In the genomic region with DNA sequence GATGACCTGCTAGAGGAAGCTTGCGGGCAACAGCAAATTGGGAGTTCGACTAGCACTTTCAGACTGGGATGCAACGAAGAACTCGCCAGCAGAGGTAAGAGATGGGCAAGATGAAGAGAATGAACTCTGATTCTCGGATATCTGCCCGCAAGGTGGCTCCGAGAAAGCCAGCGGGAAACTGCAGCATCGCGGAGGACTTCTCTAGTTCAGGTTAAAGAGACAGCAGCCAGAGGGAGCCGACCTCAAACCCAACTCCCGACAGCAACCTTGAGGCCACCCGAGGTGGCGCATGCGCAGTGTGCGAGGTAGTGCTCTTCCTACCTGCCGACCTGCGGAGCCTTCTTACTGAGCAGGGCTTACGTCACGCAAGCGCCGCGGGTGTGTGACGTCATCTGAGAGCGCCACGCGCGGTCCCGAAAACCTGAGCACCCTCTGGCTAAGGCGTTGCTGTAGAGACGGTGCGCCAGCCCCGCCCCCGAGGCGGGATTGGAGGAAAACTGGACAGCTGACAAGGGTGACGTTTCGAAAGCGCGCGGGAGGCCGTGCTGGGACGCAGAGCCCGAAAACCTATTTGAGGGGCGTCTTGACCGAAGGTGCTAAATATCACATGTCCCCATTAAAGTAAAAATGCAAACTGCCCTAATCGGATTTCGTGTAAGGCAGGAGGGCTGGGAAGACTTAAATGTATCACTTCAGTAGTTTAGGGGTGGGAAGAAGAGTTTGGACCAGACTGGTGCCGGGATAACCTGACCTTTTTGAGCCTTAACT, we compare ENCODE assay signal across 8 cellular contexts.
DNase-seq lines count a peak whose midpoint lies in the region; ATAC-seq and TF ChIP-seq lines count a peak whose summit lies in the region.

No MANE protein-coding gene starts in this region.

- H3K79me1 ChIP-seq in neuronal stem cell (ENCODE audit: low read depth, low read length) = no peaks in the 10 kb centered on the region

- peaks cover 37% of the 10 kb centered on the region for H3K27me3 Mint-ChIP-seq in activated naive CD4-positive, alpha-beta T cell treated with anti-CD3 and anti-CD28 coated beads, Interleukin-2, amount 10 ng/mL, durations not matched to agents 7 days and 5 days

- no peaks in the 10 kb centered on the region for H3K36me3 Mint-ChIP-seq in activated naive CD4-positive, alpha-beta T cell treated with anti-CD3 and anti-CD28 coated beads, Interleukin-2, amount 10 ng/mL, durations not matched to agents 7 days and 5 days

- CTCF ChIA-PET in activated naive CD4-positive, alpha-beta T cell treated with anti-CD3 and anti-CD28 coated beads, Interleukin-2, amount 10 ng/mL, durations not matched to agents 7 days and 5 days (lab: Charles Lee) = interaction anchor here (1.5 kb wide), 1 partner anchor 162 kb away, joined by 4 read pairs; no protein-coding TSS in a partner anchor

- H4K8ac ChIP-seq in neuronal stem cell (ENCODE audit: low read depth, low read length) = no peak overlapping the region

- 0 to 4% methylated on average over 1 to 19 of the region's 48 CpGs for WGBS in gastroesophageal sphincter (ENCODE audit: low coverage in 1 of 2), 2 donors
- WGBS in neuronal stem cell (ENCODE audit: extremely low coverage in 2 of 2, insufficient read length in 2 of 2, insufficient replicate concordance in 1 of 2), 2 donors = no CpG with 5 or more reads among the region's 48 CpGs

- no peak overlapping the region for H4K91ac ChIP-seq in neuronal stem cell (ENCODE audit: low read depth, low read length, poor library complexity)

- ATAC-seq in gastroesophageal sphincter = peak; percentile 98

- H3K18ac ChIP-seq in neuronal stem cell (ENCODE audit: low read length) = peak overlapping the region; percentile 66

- TF ChIP-seq CTCF in HFF-Myc (IDR thresholded peaks at IDR 0.05; ENCODE audit: low read depth, low read length, missing control alignments) = no peak
- TF ChIP-seq CTCF in gastroesophageal sphincter (IDR thresholded peaks at IDR 0.05) = peak in 3 of 4 experiments; percentile 42 to 54 (median 46)

- no peak overlapping the region for H2AK5ac ChIP-seq in neuronal stem cell (ENCODE audit: low read depth, low read length)

- TF ChIP-seq POLR2A in gastroesophageal sphincter (IDR thresholded peaks at IDR 0.05) = peak; percentile 41 to 55

- TF ChIP-seq EP300 in gastroesophageal sphincter (IDR thresholded peaks at IDR 0.05) = no peak

- no peak overlapping the region for H2BK12ac ChIP-seq in neuronal stem cell (ENCODE audit: low read length)

- H3K4me3 ChIP-seq in HFF-Myc (replicated peaks; ENCODE audit: low read depth, low read length) (peak overlapping the region; percentile 60), gastroesophageal sphincter (peak overlapping the region; percentile 45 to 57), neuronal stem cell (ENCODE audit: low read length in 2 of 2) (peak overlapping the region; percentile 57 to 75), subcutaneous abdominal adipose tissue (ENCODE audit: low read depth in 1 of 5, low read length in 5 of 5) (peak overlapping the region; percentile 75 to 94 (median 86))

- peak overlapping the region; percentile 95 for H3K4me3 Mint-ChIP-seq in activated naive CD4-positive, alpha-beta T cell treated with anti-CD3 and anti-CD28 coated beads, Interleukin-2, amount 10 ng/mL, durations not matched to agents 7 days and 5 days

- H3K9me3 ChIP-seq in gastroesophageal sphincter = no peaks in the 10 kb centered on the region
- no peaks in the 10 kb centered on the region for H3K9me3 ChIP-seq in neuronal stem cell (replicated peaks in 1 of 2; ENCODE audit: control insufficient read depth in 2 of 2, insufficient read depth in 1 of 2, low read depth in 1 of 2, low read length in 2 of 2)
- no peaks in the 10 kb centered on the region for H3K9me3 ChIP-seq in subcutaneous abdominal adipose tissue (ENCODE audit: control insufficient read depth in 5 of 5, low read length in 5 of 5)

- DNase-seq in GM04503 (ENCODE audit: low read depth) (peak; percentile 84), HFF-Myc (ENCODE audit: extremely low read depth, low read depth) (peak; percentile 98), NAMALWA (ENCODE audit: low spot score) (peak; percentile 100), SK-MEL-5 (ENCODE audit: low read depth, low spot score) (peak; percentile 97), neuronal stem cell (ENCODE audit: low spot score) (peak; percentile 99)
- peak; percentile 100 for DNase-seq in activated naive CD4-positive, alpha-beta T cell treated with anti-CD3 and anti-CD28 coated beads, Interleukin-2, amount 10 ng/mL, durations not matched to agents 7 days and 5 days

- H3K4me1 ChIP-seq in gastroesophageal sphincter = peaks cover 0 to 18% (median 9%) of the 10 kb centered on the region in 3 donors
- H3K4me1 ChIP-seq in neuronal stem cell (ENCODE audit: control insufficient read depth in 2 of 2, insufficient read depth in 1 of 2, low read depth in 1 of 2, low read length in 2 of 2) = peaks cover 0 to 8% of the 10 kb centered on the region in 2 donors
- H3K4me1 ChIP-seq in subcutaneous abdominal adipose tissue (ENCODE audit: control insufficient read depth in 5 of 5, insufficient read depth in 5 of 5, low read length in 5 of 5) = peaks cover 1 to 23% (median 18%) of the 10 kb centered on the region in 5 donors

- in situ Hi-C loops in SK-MEL-5 (cut with HindIII; ENCODE audit: low pct_unique_long_range_greater_than_20kb, low sequenced_read_pairs) = no loop called here

- H2BK15ac ChIP-seq in neuronal stem cell (ENCODE audit: low read length) = no peak overlapping the region

- H3K14ac ChIP-seq in neuronal stem cell (ENCODE audit: low read length) = no peak overlapping the region

- H3K27me3 ChIP-seq in gastroesophageal sphincter (no peaks in the 10 kb centered on the region), neuronal stem cell (ENCODE audit: control insufficient read depth in 3 of 3, insufficient read depth in 3 of 3, low read depth in 1 of 3, low read length in 3 of 3) (no peaks in the 10 kb centered on the region), subcutaneous abdominal adipose tissue (ENCODE audit: control insufficient read depth in 5 of 5, insufficient read depth in 4 of 5, low read length in 5 of 5) (no peaks in the 10 kb centered on the region)

- H3K9me3 Mint-ChIP-seq in activated naive CD4-positive, alpha-beta T cell treated with anti-CD3 and anti-CD28 coated beads, Interleukin-2, amount 10 ng/mL, durations not matched to agents 7 days and 5 days = no peaks in the 10 kb centered on the region

- H3K9ac ChIP-seq in neuronal stem cell (ENCODE audit: low read depth, low read length, poor library complexity) (peak overlapping the region; percentile 14), subcutaneous abdominal adipose tissue (ENCODE audit: low read length in 5 of 5) (peak overlapping the region; percentile 53 to 86 (median 71))

- H3K27ac Mint-ChIP-seq in activated naive CD4-positive, alpha-beta T cell treated with anti-CD3 and anti-CD28 coated beads, Interleukin-2, amount 10 ng/mL, durations not matched to agents 7 days and 5 days = peak overlapping the region; percentile 92

- H3K27ac ChIP-seq in gastroesophageal sphincter (peak overlapping the region; percentile 81 to 91 (median 89)), neuronal stem cell (replicated peaks; ENCODE audit: low read length) (no peak overlapping the region), subcutaneous abdominal adipose tissue (ENCODE audit: low read depth, low read length) (peak overlapping the region; percentile 71)

- H2BK5ac ChIP-seq in neuronal stem cell (ENCODE audit: low read length) = no peak overlapping the region

- H2AFZ ChIP-seq in neuronal stem cell (ENCODE audit: low read length) = peak overlapping the region; percentile 87

- H3K23ac ChIP-seq in neuronal stem cell (ENCODE audit: low read depth, low read length, poor library complexity) = no peak overlapping the region

- no peak overlapping the region for H2BK120ac ChIP-seq in neuronal stem cell (ENCODE audit: low read depth, low read length)

- no peaks in the 10 kb centered on the region for H3K36me3 ChIP-seq in gastroesophageal sphincter
- H3K36me3 ChIP-seq in neuronal stem cell (replicated peaks in 1 of 2; ENCODE audit: control insufficient read depth in 2 of 2, insufficient read depth in 2 of 2, low read length in 2 of 2) = no peaks in the 10 kb centered on the region
- H3K36me3 ChIP-seq in subcutaneous abdominal adipose tissue (ENCODE audit: control insufficient read depth in 5 of 5, insufficient read depth in 5 of 5, low read length in 5 of 5) = no peaks in the 10 kb centered on the region

- H3K4me1 Mint-ChIP-seq in activated naive CD4-positive, alpha-beta T cell treated with anti-CD3 and anti-CD28 coated beads, Interleukin-2, amount 10 ng/mL, durations not matched to agents 7 days and 5 days = peaks cover 53% of the 10 kb centered on the region

- peak overlapping the region; percentile 74 for H3K4me2 ChIP-seq in neuronal stem cell (ENCODE audit: insufficient read depth, low read length, poor library complexity, severe bottlenecking)

- no peak overlapping the region for H3K4ac ChIP-seq in neuronal stem cell (ENCODE audit: low read length)
